In the genomic region with DNA sequence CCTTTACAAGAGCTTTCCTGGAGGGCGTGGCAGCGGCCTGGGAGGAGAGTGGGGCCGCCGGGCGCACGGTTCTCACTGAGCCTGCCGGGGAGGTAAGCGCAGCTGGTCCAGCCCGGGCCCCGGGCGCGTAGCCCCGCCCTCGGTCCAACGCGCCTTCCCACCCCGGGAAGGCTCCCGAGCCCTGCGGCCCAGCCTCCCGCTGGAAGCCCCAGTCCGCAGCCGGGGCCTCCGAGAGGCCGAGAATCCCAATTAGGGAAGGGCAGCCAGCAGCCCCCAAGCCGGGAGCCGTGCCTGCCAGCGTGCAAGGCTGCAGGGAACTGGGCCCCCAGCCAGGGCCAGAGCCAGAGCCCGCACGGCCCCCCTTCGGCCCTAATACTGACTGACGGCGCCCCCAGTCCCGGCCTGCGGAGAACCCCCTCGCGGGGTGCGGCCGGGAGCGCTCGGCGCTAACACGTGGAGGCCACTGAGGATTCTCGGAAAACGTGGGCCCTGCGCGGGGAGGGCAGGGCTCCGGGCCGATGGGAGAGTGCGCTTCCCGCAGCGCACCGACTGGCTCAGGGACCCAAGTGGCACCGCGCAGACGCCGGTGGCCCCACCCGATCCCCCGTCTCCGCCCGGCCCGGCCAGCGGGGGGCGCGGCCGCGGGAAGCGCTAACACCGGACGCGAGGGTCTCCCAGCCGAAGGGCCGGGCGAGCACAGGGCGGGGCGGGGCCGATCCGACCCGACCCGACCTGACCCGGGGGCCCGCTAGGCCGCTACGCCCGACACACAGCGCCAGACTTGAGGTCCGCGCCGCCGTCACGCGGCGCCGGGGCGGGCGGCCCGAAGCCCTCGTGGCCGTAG, we compare ENCODE assay signal across 10 cellular contexts. TPM values are rescaled to one million over a fixed set of nuclear protein-coding genes. Genes with fewer than 3 reads are reported as not detected.
A peak's percentile ranks its signal among the peaks of the same experiment; 100 is the strongest.
DNase-seq lines count a peak whose midpoint lies in the region; ATAC-seq and TF ChIP-seq lines count a peak whose summit lies in the region.
"Had no signal": no experiment of that assay in that cellular context is flagged by ENCODE, and none has a peak within 500 bp of the region (broad histone marks: within the 10 kb centered on the region; RNA-seq: fewer than 3 reads in every experiment).

No MANE protein-coding gene starts in this region.

- POLR2A ChIA-PET in A673 (lab: Charles Lee; ENCODE audit: low non-redundant PET) (interaction anchor here (0.5 kb wide), 1 partner anchor 16 kb away, joined by 3 read pairs; no protein-coding TSS in a partner anchor), GM10248 (lab: Yijun Ruan, JAX) (no interaction called here)

- H3K27me3 ChIP-seq in A673 (replicated peaks; ENCODE audit: insufficient read depth, low read depth, low read length, poor library complexity), result no peaks in the 10 kb centered on the region
- H3K27me3 ChIP-seq in Peyer's patch, result no peaks in the 10 kb centered on the region

- peaks cover 19% of the 10 kb centered on the region for H3K4me1 Mint-ChIP-seq in glutamatergic neuron (ENCODE audit: low read depth, unreplicated experiment)

- intact Hi-C loops in A673 (cut with micrococcal nuclease; ENCODE audit: unreplicated experiment), result loop anchor here (10.0 kb wide), 1 partner anchor 222 kb away; a partner anchor contains a TSS

- peaks cover 74% of the 10 kb centered on the region for H3K4me1 ChIP-seq in A673 (ENCODE audit: insufficient read depth, low read length, poor library complexity, severe bottlenecking)
- H3K4me1 ChIP-seq in Peyer's patch, result peaks cover 0 to 51% (median 5%) of the 10 kb centered on the region in 4 donors

- no TSS peak for BruUV-seq in A673 (replicated peaks; lab: Mats Ljungman, UMichigan)

- H3K27ac Mint-ChIP-seq in glutamatergic neuron (ENCODE audit: unreplicated experiment), result peak overlapping the region; percentile 91
- H3K27ac Mint-ChIP-seq: stimulated activated effector memory CD8-positive, alpha-beta T cell treated with anti-CD3 and anti-CD28 coated beads, Interleukin-12 subunit alpha, Interleukin-12 subunit beta, amount 100 ng/mL, for 72 hours had no signal

- TF ChIP-seq POLR2A in Peyer's patch (IDR thresholded peaks at IDR 0.05), result no peak

- no peaks in the 10 kb centered on the region for H3K9me3 ChIP-seq in A673 (ENCODE audit: low read depth, low read length, poor library complexity, severe bottlenecking)
- H3K9me3 ChIP-seq in Peyer's patch, result no peaks in the 10 kb centered on the region

- H3K4me3 Mint-ChIP-seq in glutamatergic neuron (ENCODE audit: unreplicated experiment), result peak overlapping the region; percentile 94
- H3K4me3 Mint-ChIP-seq: stimulated activated effector memory CD8-positive, alpha-beta T cell treated with anti-CD3 and anti-CD28 coated beads, Interleukin-12 subunit alpha, Interleukin-12 subunit beta, amount 100 ng/mL, for 72 hours had no signal

- peaks cover 4% of the 10 kb centered on the region for H3K36me3 Mint-ChIP-seq in glutamatergic neuron (ENCODE audit: unreplicated experiment)

- ATAC-seq in HG03571 (IDR thresholded peaks at IDR 0.05; ENCODE audit: unreplicated experiment), result no peak
- ATAC-seq: stimulated activated effector memory CD8-positive, alpha-beta T cell treated with anti-CD3 and anti-CD28 coated beads, Interleukin-12 subunit alpha, Interleukin-12 subunit beta, amount 100 ng/mL, for 72 hours had no signal

- peak; percentile 28; the same call in 1 of the 2 replicates for TF ChIP-seq CTCF in A673 (conservative IDR thresholded peaks at IDR 0.05; ENCODE audit: low read depth, low read length)
- no peak for TF ChIP-seq CTCF in Peyer's patch (IDR thresholded peaks at IDR 0.05)
- peak; percentile 40 for TF ChIP-seq CTCF in glutamatergic neuron (IDR thresholded peaks at IDR 0.05; ENCODE audit: partially characterized antibody, unreplicated experiment)
- TF ChIP-seq CTCF in GM10248 (IDR thresholded peaks at IDR 0.05; ENCODE audit: control extremely low read depth, extremely low read depth, low read depth, missing control alignments), result no peak

- peaks cover 45% of the 10 kb centered on the region for H3K27me3 Mint-ChIP-seq in glutamatergic neuron (ENCODE audit: unreplicated experiment)

- peak overlapping the region; percentile 63 for H3K4me3 ChIP-seq in A673 (ENCODE audit: low read depth, low read length, poor library complexity, severe bottlenecking)
- H3K4me3 ChIP-seq in Peyer's patch, result peak overlapping the region; percentile 24 to 48 (median 38)

- CTCF ChIA-PET in A673 (lab: Charles Lee), result no interaction called here
- CTCF ChIA-PET in GM10248 (lab: Yijun Ruan, JAX), result no interaction called here

- peak overlapping the region; percentile 81 for H3K27ac ChIP-seq in A673 (ENCODE audit: low read depth, low read length, poor library complexity, severe bottlenecking)
- H3K27ac ChIP-seq in Peyer's patch, result peak overlapping the region in 3 of 4 donors; percentile 14 to 62 (median 49)
- H3K27ac ChIP-seq: C4-2B had no signal

- peaks cover 31% of the 10 kb centered on the region for H3K36me3 ChIP-seq in A673 (ENCODE audit: insufficient read depth, low read length, poor library complexity, severe bottlenecking)
- H3K36me3 ChIP-seq in Peyer's patch, result peaks cover 0 to 14% (median 0%) of the 10 kb centered on the region in 3 donors

- DNase-seq in A673 (ENCODE audit: low spot score) (peak; percentile 80), Peyer's patch (peak in 1 of 3 donors; percentile 64), glutamatergic neuron (peak; percentile 66), nucleus accumbens (lab: John Stamatoyannopoulos, UW) (peak in 43 of 56 donors; percentile 32 to 86 (median 59)), GM10248 (ENCODE audit: extremely low spot score) (no peak), germinal center (ENCODE audit: low spot score) (no peak)
- no peak for DNase-seq in activated CD8-positive, alpha-beta memory T cell treated with anti-CD3 and anti-CD28 coated beads, Interleukin-2, amount 50 U/mL, for 4 hours

- peaks cover 50% of the 10 kb centered on the region for H3K9me3 Mint-ChIP-seq in glutamatergic neuron (ENCODE audit: unreplicated experiment)
- H3K9me3 Mint-ChIP-seq: stimulated activated effector memory CD8-positive, alpha-beta T cell treated with anti-CD3 and anti-CD28 coated beads, Interleukin-12 subunit alpha, Interleukin-12 subunit beta, amount 100 ng/mL, for 72 hours had no signal

RNA-seq across cellular contexts. Expression of a gene that starts 5.7 kb away (rescaled TPM):
- total RNA-seq in A673 (2021) (32.4 and 36.1 TPM in 2 replicates), Peyer's patch (10 to 100 TPM in 1 of 4 donors, 1 to 10 TPM in 3; 3.7 to 10.5 (median 8.5) TPM), glutamatergic neuron (ENCODE audit: unreplicated experiment) (216 TPM)

RNA-seq across cellular contexts. Expression of a gene that starts 50.4 kb away (rescaled TPM):
- 91.1 and 94.5 TPM in 2 replicates for total RNA-seq in A673 (2021)
- 10 to 100 TPM in 1 of 4 donors, 1 to 10 TPM in 3; 3.5 to 15.7 (median 6.4) TPM for total RNA-seq in Peyer's patch
- total RNA-seq in glutamatergic neuron (ENCODE audit: unreplicated experiment), result 83.7 TPM

Comparison
In these comparisons a context has a peak if more than half of its experiments do, and no peak if none do; other contexts are left out.
1. DNase-seq: peak in A673 (single experiment), glutamatergic neuron (single experiment) and nucleus accumbens (43 of 56); none in activated CD8-positive, alpha-beta memory T cell treated with anti-CD3 and anti-CD28 coated beads, Interleukin-2, amount 50 U/mL, for 4 hours (single experiment), GM10248 (single experiment) and germinal center (single experiment).
2. CTCF ChIP-seq: peak in A673 (single experiment) and glutamatergic neuron (single experiment); none in Peyer's patch (0 of 6) and GM10248 (single experiment).